Comparison of ENCODE assay signal across 21 cellular contexts in genomic region chr3:41236198-41236597, GRCh38. TPM values are rescaled to one million over a fixed set of nuclear protein-coding genes. Genes with fewer than 3 reads are reported as not detected.
A peak's percentile ranks its signal among the peaks of the same experiment; 100 is the strongest.
DNase-seq lines count a peak whose midpoint lies in the region; ATAC-seq and TF ChIP-seq lines count a peak whose summit lies in the region.
"Had no signal": no experiment of that assay in that cellular context is flagged by ENCODE, and none has a peak within 500 bp of the region (broad histone marks: within the 10 kb centered on the region; RNA-seq: fewer than 3 reads in every experiment).

No MANE protein-coding gene starts in this region.

- H3K4me1 ChIP-seq in HUES48 (ENCODE audit: control insufficient read depth, insufficient read depth, low read length) (peaks cover 47% of the 10 kb centered on the region), hepatocyte (ENCODE audit: insufficient read depth) (no peaks in the 10 kb centered on the region), smooth muscle cell (ENCODE audit: low read depth) (peaks cover 10% of the 10 kb centered on the region), PC-3 (ENCODE audit: insufficient read depth, low read length) (no peaks in the 10 kb centered on the region)
- H3K4me1 ChIP-seq: BLaER1 treated with 17β-estradiol and CSF1 and Interleukin-3, amounts not matched to agents 10 nM and 100 nM had no signal

- intact Hi-C loops in PC-3 (cut with micrococcal nuclease): no loop called here

- DNase-seq in NCI-H69 (lab: John Stamatoyannopoulos, UW) (peak; percentile 23), hepatocyte (ENCODE audit: low spot score) (no peak), smooth muscle cell (lab: John Stamatoyannopoulos, UW; ENCODE audit: unreplicated experiment) (no peak), islet precursor cell (no peak), PC-3 (no peak), AG20443 (ENCODE audit: low spot score) (no peak)
- DNase-seq: CD4-positive, alpha-beta memory T cell; DND-41; H9; IMR-90; MV-4-11; NCI-H1694; NCI-H2081; NCI-H2171; NCI-H446; NCI-H526; Right ventricle myocardium superior had no signal

- H3K9me2 ChIP-seq in hepatocyte (replicated peaks; ENCODE audit: insufficient read depth) (no peaks in the 10 kb centered on the region), PC-3 (replicated peaks; ENCODE audit: low read length) (no peaks in the 10 kb centered on the region)

- H3K9me3 ChIP-seq in HUES48 (ENCODE audit: control insufficient read depth, insufficient read depth, low read length): no peaks in the 10 kb centered on the region
- no peaks in the 10 kb centered on the region for H3K9me3 ChIP-seq in hepatocyte (ENCODE audit: low read depth)
- H3K9me3 ChIP-seq in smooth muscle cell (replicated peaks; ENCODE audit: low read depth): no peaks in the 10 kb centered on the region
- H3K9me3 ChIP-seq in PC-3 (ENCODE audit: low read length): no peaks in the 10 kb centered on the region
- H3K9me3 ChIP-seq: BLaER1 treated with 17β-estradiol and CSF1 and Interleukin-3, amounts not matched to agents 10 nM and 100 nM had no signal

- no peak overlapping the region for H3K9ac ChIP-seq in HUES48 (ENCODE audit: low read depth, low read length)
- H3K9ac ChIP-seq in smooth muscle cell (ENCODE audit: low read depth): no peak overlapping the region
- no peak overlapping the region for H3K9ac ChIP-seq in PC-3 (ENCODE audit: low read length)
- H3K9ac ChIP-seq: BLaER1 treated with 17β-estradiol and CSF1 and Interleukin-3, amounts not matched to agents 10 nM and 100 nM; KMS-11 had no signal

- H3K27ac ChIP-seq in HUES48 (ENCODE audit: low read depth, low read length) (peak overlapping the region; percentile 77), hepatocyte (peak overlapping the region; percentile 7), smooth muscle cell (ENCODE audit: low read depth) (peak overlapping the region; percentile 37), PC-3 (ENCODE audit: low read length) (no peak overlapping the region)
- H3K27ac ChIP-seq: BLaER1 treated with 17β-estradiol and CSF1 and Interleukin-3, amounts not matched to agents 10 nM and 100 nM; KMS-11 had no signal

- H3K4me2 ChIP-seq in hepatocyte (no peak overlapping the region), smooth muscle cell (no peak overlapping the region), PC-3 (ENCODE audit: low read length) (no peak overlapping the region)
- H3K4me2 ChIP-seq: BLaER1 treated with 17β-estradiol and CSF1 and Interleukin-3, amounts not matched to agents 10 nM and 100 nM; KMS-11 had no signal

- H3K4me3 ChIP-seq in HUES48 (ENCODE audit: low read depth, low read length): 0 out of 2 replicates have a peak overlapping the region, but pooled peaks have one; percentile 23
- H3K4me3 ChIP-seq in hepatocyte: no peak overlapping the region
- H3K4me3 ChIP-seq in smooth muscle cell: no peak overlapping the region
- no peak overlapping the region for H3K4me3 ChIP-seq in PC-3 (ENCODE audit: low read length)
- H3K4me3 ChIP-seq: BLaER1 treated with 17β-estradiol and CSF1 and Interleukin-3, amounts not matched to agents 10 nM and 100 nM; GM12878 had no signal

- no TSS peak for BruUV-seq in PC-3 (replicated peaks; lab: Mats Ljungman, UMichigan)

- CTCF ChIA-PET in PC-3 (lab: Charles Lee): no interaction called here

- H4K20me1 ChIP-seq in hepatocyte (ENCODE audit: insufficient read depth, poor library complexity, severe bottlenecking) (peaks cover 24% of the 10 kb centered on the region), smooth muscle cell (ENCODE audit: low read depth) (peaks cover 100% of the 10 kb centered on the region), PC-3 (ENCODE audit: low read length) (peaks cover 22% of the 10 kb centered on the region)

- 93% methylated on average over 1 of the region's 1 CpG for WGBS in hepatocyte (ENCODE audit: low lambda C conversion rate, missing lambda C conversion rate)
- 77% methylated on average over 1 of the region's 1 CpG for WGBS in smooth muscle cell (ENCODE audit: low lambda C conversion rate)

- peaks cover 69% of the 10 kb centered on the region for H3F3A ChIP-seq in smooth muscle cell (ENCODE audit: low read depth)
- H3F3A ChIP-seq in PC-3 (ENCODE audit: low read length, unreplicated experiment): no peaks in the 10 kb centered on the region

- peaks cover 100% of the 10 kb centered on the region for H3K36me3 ChIP-seq in HUES48 (ENCODE audit: control insufficient read depth, insufficient read depth, low read length)
- H3K36me3 ChIP-seq in hepatocyte (replicated peaks; ENCODE audit: insufficient read depth, low read depth): peaks cover 18% of the 10 kb centered on the region
- peaks cover 60% of the 10 kb centered on the region for H3K36me3 ChIP-seq in smooth muscle cell (ENCODE audit: low read depth)
- peaks cover 87% of the 10 kb centered on the region for H3K36me3 ChIP-seq in PC-3 (ENCODE audit: low read depth, low read length)

- H3K79me2 ChIP-seq in hepatocyte: peaks cover 57% of the 10 kb centered on the region
- peaks cover 57% of the 10 kb centered on the region for H3K79me2 ChIP-seq in smooth muscle cell (ENCODE audit: low read depth)
- no peaks in the 10 kb centered on the region for H3K79me2 ChIP-seq in PC-3 (ENCODE audit: low read length)

- H3K27me3 ChIP-seq in HUES48 (ENCODE audit: control insufficient read depth, insufficient read depth, low read length) (no peaks in the 10 kb centered on the region), hepatocyte (no peaks in the 10 kb centered on the region), smooth muscle cell (ENCODE audit: low read depth) (no peaks in the 10 kb centered on the region), PC-3 (ENCODE audit: low read length) (no peaks in the 10 kb centered on the region)
- H3K27me3 ChIP-seq: BLaER1 treated with 17β-estradiol and CSF1 and Interleukin-3, amounts not matched to agents 10 nM and 100 nM had no signal

- H2AFZ ChIP-seq in hepatocyte (no peak overlapping the region), smooth muscle cell (ENCODE audit: low read depth) (no peak overlapping the region), PC-3 (ENCODE audit: low read length) (no peak overlapping the region)

- TF ChIP-seq CTCF in hepatocyte (IDR thresholded peaks at IDR 0.05; ENCODE audit: poor library complexity) (no peak), smooth muscle cell (IDR thresholded peaks at IDR 0.05; ENCODE audit: borderline replicate concordance, insufficient read depth, poor library complexity, severe bottlenecking) (no peak), PC-3 (conservative IDR thresholded peaks at IDR 0.05; ENCODE audit: low read depth, low read length) (no peak)

- POLR2A ChIA-PET in PC-3 (lab: Charles Lee; ENCODE audit: unreplicated experiment): no interaction called here

- ATAC-seq in PC-3: no peak
- ATAC-seq: GM12878 had no signal

RNA-seq across cellular contexts. Expression of gene CTNNB1, which starts 36.9 kb away (rescaled TPM):
- 623 and 663 TPM in 2 replicates for total RNA-seq in hepatocyte
- 109 and 137 TPM in 2 replicates for polyA plus RNA-seq in hepatocyte
- total RNA-seq in smooth muscle cell: 854 and 957 TPM in 2 replicates
- polyA plus RNA-seq in smooth muscle cell: 162 and 167 TPM in 2 replicates
- 460 and 474 TPM in 2 replicates for total RNA-seq in PC-3 (2014; rRNA removed)
